In the genomic region with DNA sequence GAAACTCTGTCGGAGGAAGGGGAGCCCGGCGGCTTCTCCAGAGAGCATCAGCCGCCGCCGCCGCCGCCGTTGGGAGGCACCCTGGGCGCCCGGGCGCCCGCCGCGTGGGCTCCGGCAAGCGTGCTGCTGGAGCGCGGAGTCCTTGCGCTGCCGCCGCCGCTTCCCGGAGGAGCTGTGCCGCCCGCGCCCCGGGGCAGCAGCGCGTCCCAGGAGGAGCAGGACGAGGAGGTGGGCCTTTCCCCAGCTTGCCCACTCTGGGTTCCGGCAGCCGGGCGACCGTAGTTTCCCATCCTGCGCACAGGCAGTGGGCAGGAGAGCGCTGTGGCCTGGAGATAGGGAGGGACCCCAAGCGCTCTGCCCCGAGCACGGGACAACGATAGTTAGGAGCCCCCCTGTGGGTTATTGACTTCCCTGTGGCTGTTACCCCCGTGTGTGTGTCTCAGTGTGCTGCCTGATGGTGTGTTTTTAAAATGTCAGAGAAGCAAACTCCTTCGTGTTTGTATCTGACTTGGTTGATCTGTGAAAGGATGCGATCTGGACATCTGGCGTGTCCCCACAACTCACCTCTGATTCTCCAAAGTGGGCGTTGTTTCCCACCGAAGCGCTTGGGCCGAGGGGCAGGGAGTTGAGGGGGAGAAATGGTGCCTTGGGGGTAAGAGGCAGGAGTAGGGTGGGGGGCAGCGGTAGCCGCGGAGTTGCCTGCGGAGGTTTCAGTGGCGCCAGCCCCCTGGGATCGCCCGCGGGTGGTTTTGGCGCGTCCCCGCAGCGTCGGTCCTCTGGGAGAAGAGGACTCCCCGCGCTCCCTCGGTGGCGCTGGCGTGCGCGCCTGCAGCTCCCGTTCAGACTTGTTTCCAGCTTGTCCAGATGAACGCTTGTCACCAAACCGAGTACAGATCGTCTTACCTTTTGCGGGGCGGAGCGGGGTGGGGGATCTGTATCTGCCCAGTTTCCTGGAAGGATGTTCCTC, we compare ENCODE assay signal across 7 cellular contexts. TPM values are rescaled to one million over a fixed set of nuclear protein-coding genes. Genes with fewer than 3 reads are reported as not detected.
DNase-seq lines count a peak whose midpoint lies in the region; TF ChIP-seq lines count a peak whose summit lies in the region.

No MANE protein-coding gene starts in this region.

- peaks cover 0 to 29% of the 10 kb centered on the region in 2 donors for H3K4me1 ChIP-seq in right atrium auricular region

- H3K27me3 Mint-ChIP-seq in activated naive CD8-positive, alpha-beta T cell treated with anti-CD3 and anti-CD28 coated beads for 36 hours: peaks cover 82% of the 10 kb centered on the region

- intact Hi-C loops in posterior vena cava (cut with DNase I): loop anchor here in 1 of 2 donors (10.0 kb wide), 1 partner anchor 292 kb away; no protein-coding TSS in a partner anchor

- H3K4me3 Mint-ChIP-seq in activated naive CD8-positive, alpha-beta T cell treated with anti-CD3 and anti-CD28 coated beads for 36 hours: peak overlapping the region; percentile 64

- no peak overlapping the region for H3K27ac Mint-ChIP-seq in activated naive CD8-positive, alpha-beta T cell treated with anti-CD3 and anti-CD28 coated beads for 36 hours

- H3K36me3 ChIP-seq in H7 (replicated peaks; ENCODE audit: control insufficient read depth, insufficient read depth, low read length): no peaks in the 10 kb centered on the region
- no peaks in the 10 kb centered on the region for H3K36me3 ChIP-seq in right atrium auricular region

- peak in 1 of 2 donors; percentile 29 for TF ChIP-seq CTCF in right atrium auricular region (IDR thresholded peaks at IDR 0.05)

- peak overlapping the region; percentile 83 to 85 for H3K27ac ChIP-seq in right atrium auricular region

- DNase-seq in GM03348 (ENCODE audit: low spot score) (peak; percentile 55), H7 (peak; percentile 70), NCI-H2029 (lab: John Stamatoyannopoulos, UW) (peak; percentile 66), right atrium auricular region (ENCODE audit: low spot score) (no peak), posterior vena cava (ENCODE audit: low spot score) (peak; percentile 80), GDM1 (lab: John Stamatoyannopoulos, UW) (no peak)
- peak; percentile 17 for DNase-seq in activated naive CD8-positive, alpha-beta T cell treated with anti-CD3 and anti-CD28 coated beads for 36 hours

- no peaks in the 10 kb centered on the region for H3K9me3 ChIP-seq in right atrium auricular region

- H3K27me3 ChIP-seq in H7 (ENCODE audit: control insufficient read depth, insufficient read depth, low read length) (peaks cover 58% of the 10 kb centered on the region), right atrium auricular region (no peaks in the 10 kb centered on the region)

- no peaks in the 10 kb centered on the region for H3K9me3 Mint-ChIP-seq in activated naive CD8-positive, alpha-beta T cell treated with anti-CD3 and anti-CD28 coated beads for 36 hours

- H3K4me3 ChIP-seq in H7 (ENCODE audit: insufficient read depth, low read depth, low read length): peak overlapping the region; percentile 71
- peak overlapping the region; percentile 69 to 70 for H3K4me3 ChIP-seq in right atrium auricular region

- no peaks in the 10 kb centered on the region for H3K36me3 Mint-ChIP-seq in activated naive CD8-positive, alpha-beta T cell treated with anti-CD3 and anti-CD28 coated beads for 36 hours

- H3K4me1 Mint-ChIP-seq in activated naive CD8-positive, alpha-beta T cell treated with anti-CD3 and anti-CD28 coated beads for 36 hours: peaks cover 15% of the 10 kb centered on the region

RNA-seq across cellular contexts. Expression of gene MAST4, which starts 0.9 kb away (rescaled TPM):
- 1.6 and 3.0 TPM in 2 replicates for total RNA-seq in H7 (2014; rRNA removed; shearing (Covaris generic))
- total RNA-seq in activated naive CD8-positive, alpha-beta T cell treated with anti-CD3 and anti-CD28 coated beads for 36 hours: 1 to 10 TPM; 8.9 to 9.8 TPM
- total RNA-seq in right atrium auricular region (10 to 100 TPM; 50.4 to 60.6 TPM), posterior vena cava (10 to 100 TPM; 36.4 to 45.6 TPM)

Comparison
In these comparisons a context has a peak if more than half of its experiments do, and no peak if none do; other contexts are left out.
1. DNase-seq: peak in GM03348 (single experiment), H7 (single experiment), NCI-H2029 (single experiment), activated naive CD8-positive, alpha-beta T cell treated with anti-CD3 and anti-CD28 coated beads for 36 hours (single experiment) and posterior vena cava (single experiment); none in right atrium auricular region (single experiment) and GDM1 (single experiment).